In genomic region chr1:12619396-12620141, GRCh38 we compare ENCODE assay signal across 1 cellular context.
TF ChIP-seq lines count a peak whose summit lies in the region.

No MANE protein-coding gene starts in this region.

TF ChIP-seq in HepG2, 621 proteins besides CTCF, POLR2A, EP300 and RAD21 (continued from another document and continues in another):
- no peak for TF ChIP-seq ZHX2 (IDR thresholded peaks at IDR 0.05; ENCODE audit: low read depth)
- no peak for TF ChIP-seq ZHX2 (CRISPR knock-in tag; IDR thresholded peaks at IDR 0.05; ENCODE audit: borderline replicate concordance)
- TF ChIP-seq NKX3-1 (CRISPR knock-in tag; IDR thresholded peaks at IDR 0.05): no peak
- no peak for TF ChIP-seq GABPA (IDR thresholded peaks at IDR 0.05; ENCODE audit: low read depth, low read length)
- TF ChIP-seq GABPA (CRISPR knock-in tag; IDR thresholded peaks at IDR 0.05; ENCODE audit: low read depth): no peak
- no peak for TF ChIP-seq ZFP82 (CRISPR knock-in tag; IDR thresholded peaks at IDR 0.05; ENCODE audit: borderline replicate concordance)
- TF ChIP-seq CHD2 (IDR thresholded peaks at IDR 0.05; ENCODE audit: low read depth, low read length): no peak
- TF ChIP-seq ZBTB7B (CRISPR knock-in tag; IDR thresholded peaks at IDR 0.05): no peak
- no peak for TF ChIP-seq RAD51 (IDR thresholded peaks at IDR 0.05; ENCODE audit: borderline replicate concordance)
- TF ChIP-seq ZBTB14 (CRISPR knock-in tag; IDR thresholded peaks at IDR 0.05): no peak
- TF ChIP-seq POLR2G (IDR thresholded peaks at IDR 0.05; ENCODE audit: low read depth, low read length): no peak
- TF ChIP-seq PATZ1 (CRISPR knock-in tag; IDR thresholded peaks at IDR 0.05): no peak
- no peak for TF ChIP-seq ZNF282 (IDR thresholded peaks at IDR 0.05; ENCODE audit: partially characterized antibody)
- peak; percentile 80; the same call in 1 of the 2 replicates for TF ChIP-seq ZNF607 (CRISPR knock-in tag; IDR thresholded peaks at IDR 0.05; ENCODE audit: borderline replicate concordance)
- no peak for TF ChIP-seq SPEN (CRISPR knock-in tag; IDR thresholded peaks at IDR 0.05; ENCODE audit: low read depth)
- no peak for TF ChIP-seq DZIP1 (CRISPR knock-in tag; IDR thresholded peaks at IDR 0.05)
- TF ChIP-seq ATAD3A (CRISPR knock-in tag; IDR thresholded peaks at IDR 0.05): no peak
- TF ChIP-seq ARID3A (IDR thresholded peaks at IDR 0.05; ENCODE audit: low read depth, low read length): no peak
- no peak for TF ChIP-seq CCDC6 (CRISPR knock-in tag; IDR thresholded peaks at IDR 0.05)
- no peak for TF ChIP-seq FOXJ3 (CRISPR knock-in tag; IDR thresholded peaks at IDR 0.05; ENCODE audit: borderline replicate concordance)
- TF ChIP-seq ZNF318 (CRISPR knock-in tag; IDR thresholded peaks at IDR 0.05): no peak
- TF ChIP-seq ZNF124 (CRISPR knock-in tag; IDR thresholded peaks at IDR 0.05): peak; percentile 50; the same call in 1 of the 2 replicates
- peak; percentile 65 for TF ChIP-seq ZNF687 (CRISPR knock-in tag; IDR thresholded peaks at IDR 0.05)
- TF ChIP-seq ZNF207 (IDR thresholded peaks at IDR 0.05; ENCODE audit: borderline replicate concordance): no peak
